In the genomic region with DNA sequence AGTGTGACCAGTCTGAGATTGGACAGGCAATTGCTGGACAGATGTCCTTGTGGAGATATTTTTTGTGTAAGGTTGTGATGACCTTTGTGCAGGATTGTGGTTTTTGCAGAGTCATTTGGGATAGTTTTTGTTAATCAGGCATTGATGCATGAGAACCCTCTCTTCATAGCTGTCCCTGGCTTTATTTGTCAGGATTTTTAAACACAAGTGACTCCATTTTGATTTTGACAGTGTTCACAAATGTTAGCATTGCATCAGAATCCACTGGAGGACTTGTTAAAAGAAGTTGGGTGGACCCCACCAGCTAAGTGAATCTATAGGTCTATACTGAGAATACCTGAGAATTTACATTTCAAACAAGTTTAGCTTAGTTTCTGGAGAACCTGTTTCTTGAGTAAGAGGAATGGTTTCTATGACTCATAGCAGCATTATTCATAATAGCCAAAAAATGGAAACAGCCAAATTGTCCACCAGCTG, we compare ENCODE assay signal across 19 cellular contexts. TPM values are rescaled to one million over a fixed set of nuclear protein-coding genes. Genes with fewer than 3 reads are reported as not detected.
DNase-seq lines count a peak whose midpoint lies in the region; ATAC-seq and TF ChIP-seq lines count a peak whose summit lies in the region.
"Had no signal": no experiment of that assay in that cellular context is flagged by ENCODE, and none has a peak within 500 bp of the region (broad histone marks: within the 10 kb centered on the region; RNA-seq: fewer than 3 reads in every experiment).

No MANE protein-coding gene starts in this region.

- H3K4me3 ChIP-seq in GM23338 (no peak overlapping the region), RWPE2 (ENCODE audit: severe bottlenecking) (no peak overlapping the region), fibroblast of the aortic adventitia (ENCODE audit: low read depth, low read length) (no peak overlapping the region)
- H3K4me3 ChIP-seq: BLaER1, left lung had no signal

- TF ChIP-seq CTCF in GM23338 (conservative IDR thresholded peaks at IDR 0.05; ENCODE audit: low read depth in 2 of 2) (no peak), RWPE2 (IDR thresholded peaks at IDR 0.05; ENCODE audit: poor library complexity, severe bottlenecking) (no peak), fibroblast of the aortic adventitia (IDR thresholded peaks at IDR 0.05; ENCODE audit: insufficient read depth, low read length) (no peak)

- H3K4me1 ChIP-seq in GM23338 (ENCODE audit: insufficient read depth) (peaks cover 9% of the 10 kb centered on the region), RWPE2 (ENCODE audit: insufficient read depth, poor library complexity, severe bottlenecking) (peaks cover 21% of the 10 kb centered on the region)
- H3K4me1 ChIP-seq: BLaER1 had no signal

- ATAC-seq in GM23338 (no peak), RWPE2 (ENCODE audit: low read depth) (peak; percentile 74), HG03432 (IDR thresholded peaks at IDR 0.05; ENCODE audit: unreplicated experiment) (no peak), GM19452 (IDR thresholded peaks at IDR 0.05; ENCODE audit: unreplicated experiment) (no peak)
- ATAC-seq: effector memory CD8-positive, alpha-beta T cell; left lung; naive thymus-derived CD4-positive, alpha-beta T cell had no signal

- H3K9me2 ChIP-seq in GM23338 (ENCODE audit: insufficient read depth) = no peaks in the 10 kb centered on the region; the same call in 1 of the 2 replicates

- no peaks in the 10 kb centered on the region for H3K27me3 ChIP-seq in GM23338 (ENCODE audit: insufficient read depth)
- H3K27me3 ChIP-seq in RWPE2 (ENCODE audit: insufficient read depth, poor library complexity, severe bottlenecking) = no peaks in the 10 kb centered on the region
- H3K27me3 ChIP-seq: BLaER1, left lung had no signal

- H3K27ac ChIP-seq in GM23338 (ENCODE audit: low read depth) (0 out of 2 replicates have a peak overlapping the region, but pooled peaks have one; percentile 13), RWPE2 (ENCODE audit: poor library complexity, severe bottlenecking) (no peak overlapping the region)
- H3K27ac ChIP-seq: BLaER1, left lung, VCaP had no signal

- H3K36me3 ChIP-seq in GM23338 (ENCODE audit: insufficient read depth) = no peaks in the 10 kb centered on the region
- H3K36me3 ChIP-seq in RWPE2 (ENCODE audit: low read depth) = no peaks in the 10 kb centered on the region; the same call in 1 of the 2 replicates
- H3K36me3 ChIP-seq: left lung had no signal

- H3K36me3 Mint-ChIP-seq in GM23338 (ENCODE audit: low read depth) = no peaks in the 10 kb centered on the region

- peaks cover 1% of the 10 kb centered on the region for H3K27me3 Mint-ChIP-seq in GM23338 (ENCODE audit: insufficient read depth, low read depth, poor library complexity)
- H3K27me3 Mint-ChIP-seq: brain; effector memory CD8-positive, alpha-beta T cell; naive thymus-derived CD4-positive, alpha-beta T cell had no signal

- peaks cover 5% of the 10 kb centered on the region; the same call in 1 of the 2 replicates for H3K79me2 ChIP-seq in GM23338 (replicated peaks; ENCODE audit: insufficient read depth)

- peak; percentile 48 for DNase-seq in ELR (ENCODE audit: low read depth)
- no peak for DNase-seq in GM23338 (ENCODE audit: low spot score)
- no peak for DNase-seq in RWPE2 (ENCODE audit: low spot score)
- DNase-seq in fibroblast of the aortic adventitia (ENCODE audit: low read depth) = peak; percentile 54
- DNase-seq in RKO (ENCODE audit: low spot score) = no peak
- no peak for DNase-seq in H4 (ENCODE audit: low spot score)
- DNase-seq: DMS79; effector memory CD8-positive, alpha-beta T cell; left lung; naive thymus-derived CD4-positive, alpha-beta T cell; NCI-H82; stimulated activated CD4-positive, alpha-beta T cell treated with anti-CD3 and anti-CD28 coated beads, Interleukin-4, amount 100 ng/mL, for 1 hour; stimulated activated naive CD4-positive, alpha-beta T cell treated with Interleukin-2 at 50 U/mL for 16 hours had no signal

- 0 out of 2 replicates have a peak overlapping the region, but pooled peaks have one; percentile 13 for H3K4me2 ChIP-seq in GM23338
- H3K4me2 ChIP-seq: BLaER1 had no signal

- H3K4me3 Mint-ChIP-seq in GM23338 = no peak overlapping the region
- H3K4me3 Mint-ChIP-seq: brain; effector memory CD8-positive, alpha-beta T cell had no signal

- peak overlapping the region; percentile 80; the same call in 1 of the 2 replicates for H3K27ac Mint-ChIP-seq in GM23338
- H3K27ac Mint-ChIP-seq: brain; effector memory CD8-positive, alpha-beta T cell; naive thymus-derived CD4-positive, alpha-beta T cell had no signal

- H4K20me1 ChIP-seq in GM23338 (replicated peaks; ENCODE audit: insufficient read depth) = no peaks in the 10 kb centered on the region

- peaks cover 23% of the 10 kb centered on the region for H3K4me1 Mint-ChIP-seq in GM23338

- H2AFZ ChIP-seq in GM23338 = no peak overlapping the region

- no peaks in the 10 kb centered on the region for H3K9me3 ChIP-seq in RWPE2 (ENCODE audit: severe bottlenecking)
- H3K9me3 ChIP-seq: BLaER1, left lung had no signal

- H3K9me3 Mint-ChIP-seq in GM23338 = no peaks in the 10 kb centered on the region
- H3K9me3 Mint-ChIP-seq: brain; effector memory CD8-positive, alpha-beta T cell had no signal

- H3F3A ChIP-seq in GM23338 (replicated peaks; ENCODE audit: low read depth) = no peaks in the 10 kb centered on the region

TF ChIP-seq in GM23338, 12 proteins besides CTCF, POLR2A, EP300 and RAD21:
- TF ChIP-seq JUNB (IDR thresholded peaks at IDR 0.05; ENCODE audit: unreplicated experiment) = no peak
- TF ChIP-seq, protein P1, sequence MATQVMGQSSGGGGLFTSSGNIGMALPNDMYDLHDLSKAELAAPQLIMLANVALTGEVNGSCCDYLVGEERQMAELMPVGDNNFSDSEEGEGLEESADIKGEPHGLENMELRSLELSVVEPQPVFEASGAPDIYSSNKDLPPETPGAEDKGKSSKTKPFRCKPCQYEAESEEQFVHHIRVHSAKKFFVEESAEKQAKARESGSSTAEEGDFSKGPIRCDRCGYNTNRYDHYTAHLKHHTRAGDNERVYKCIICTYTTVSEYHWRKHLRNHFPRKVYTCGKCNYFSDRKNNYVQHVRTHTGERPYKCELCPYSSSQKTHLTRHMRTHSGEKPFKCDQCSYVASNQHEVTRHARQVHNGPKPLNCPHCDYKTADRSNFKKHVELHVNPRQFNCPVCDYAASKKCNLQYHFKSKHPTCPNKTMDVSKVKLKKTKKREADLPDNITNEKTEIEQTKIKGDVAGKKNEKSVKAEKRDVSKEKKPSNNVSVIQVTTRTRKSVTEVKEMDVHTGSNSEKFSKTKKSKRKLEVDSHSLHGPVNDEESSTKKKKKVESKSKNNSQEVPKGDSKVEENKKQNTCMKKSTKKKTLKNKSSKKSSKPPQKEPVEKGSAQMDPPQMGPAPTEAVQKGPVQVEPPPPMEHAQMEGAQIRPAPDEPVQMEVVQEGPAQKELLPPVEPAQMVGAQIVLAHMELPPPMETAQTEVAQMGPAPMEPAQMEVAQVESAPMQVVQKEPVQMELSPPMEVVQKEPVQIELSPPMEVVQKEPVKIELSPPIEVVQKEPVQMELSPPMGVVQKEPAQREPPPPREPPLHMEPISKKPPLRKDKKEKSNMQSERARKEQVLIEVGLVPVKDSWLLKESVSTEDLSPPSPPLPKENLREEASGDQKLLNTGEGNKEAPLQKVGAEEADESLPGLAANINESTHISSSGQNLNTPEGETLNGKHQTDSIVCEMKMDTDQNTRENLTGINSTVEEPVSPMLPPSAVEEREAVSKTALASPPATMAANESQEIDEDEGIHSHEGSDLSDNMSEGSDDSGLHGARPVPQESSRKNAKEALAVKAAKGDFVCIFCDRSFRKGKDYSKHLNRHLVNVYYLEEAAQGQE (IDR thresholded peaks at IDR 0.05; ENCODE audit: unreplicated experiment) = no peak
- TF ChIP-seq NANOG (IDR thresholded peaks at IDR 0.05; ENCODE audit: borderline replicate concordance) = no peak
- TF ChIP-seq EZH2 (IDR thresholded peaks at IDR 0.05; ENCODE audit: low read depth, unreplicated experiment) = no peak
- no peak for TF ChIP-seq POLR2AphosphoS5 (IDR thresholded peaks at IDR 0.05; ENCODE audit: low read depth)
- TF ChIP-seq ZNF114 (CRISPR knock-in tag; IDR thresholded peaks at IDR 0.05) = no peak

RNA-seq across cellular contexts. Expression of a gene that starts 11.8 kb away (rescaled TPM):
- 10.7 and 12.5 TPM in 2 replicates for total RNA-seq in GM23338 (2014; rRNA removed; shearing (Covaris generic))
- polyA plus RNA-seq in GM23338 (2016; fragmentation: Nextera tagmentation; extraction: Ambion mirVana) = 7.8 and 8.6 TPM in 2 replicates
- 5.6 and 19.3 TPM in 2 replicates for total RNA-seq in fibroblast of the aortic adventitia (ENCODE audit: low replicate concordance)
- total RNA-seq in H4 (2014; rRNA removed; shearing (Covaris generic)) = 5.7 and 15.9 TPM in 2 replicates

RNA-seq across cellular contexts. Expression of a gene that starts 26.4 kb away (rescaled TPM):
- total RNA-seq in GM23338 (2014; rRNA removed; shearing (Covaris generic)) = 43.3 and 47.3 TPM in 2 replicates
- 17.4 and 20.0 TPM in 2 replicates for polyA plus RNA-seq in GM23338 (2016; fragmentation: Nextera tagmentation; extraction: Ambion mirVana)
- 3.8 and 4.8 TPM in 2 replicates for total RNA-seq in fibroblast of the aortic adventitia (ENCODE audit: low replicate concordance)
- 10.1 and 10.3 TPM in 2 replicates for total RNA-seq in H4 (2014; rRNA removed; shearing (Covaris generic))

RNA-seq across cellular contexts. Expression of a gene that starts 55.9 kb away (rescaled TPM):
- total RNA-seq in GM23338 (2014; rRNA removed; shearing (Covaris generic)) = 1.8 and 2.2 TPM in 2 replicates
- polyA plus RNA-seq in GM23338 (2016; fragmentation: Nextera tagmentation; extraction: Ambion mirVana) = 0.78 TPM in 2 replicates
- total RNA-seq in fibroblast of the aortic adventitia (ENCODE audit: low replicate concordance) = not detected in 2 replicates
- total RNA-seq in H4 (2014; rRNA removed; shearing (Covaris generic)) = not detected in 2 replicates
- total RNA-seq: naive thymus-derived CD4-positive, alpha-beta T cell; pulmonary artery endothelial cell had no signal
- polyA plus RNA-seq: naive thymus-derived CD4-positive, alpha-beta T cell had no signal

Comparison
In these comparisons a context has a peak if more than half of its experiments do, and no peak if none do; other contexts are left out.
1. DNase-seq: peak in ELR (single experiment) and fibroblast of the aortic adventitia (single experiment); none in GM23338 (single experiment), RWPE2 (single experiment), RKO (single experiment) and H4 (single experiment).